8 cellular contexts compared by ENCODE assay signal in the genomic region with DNA sequence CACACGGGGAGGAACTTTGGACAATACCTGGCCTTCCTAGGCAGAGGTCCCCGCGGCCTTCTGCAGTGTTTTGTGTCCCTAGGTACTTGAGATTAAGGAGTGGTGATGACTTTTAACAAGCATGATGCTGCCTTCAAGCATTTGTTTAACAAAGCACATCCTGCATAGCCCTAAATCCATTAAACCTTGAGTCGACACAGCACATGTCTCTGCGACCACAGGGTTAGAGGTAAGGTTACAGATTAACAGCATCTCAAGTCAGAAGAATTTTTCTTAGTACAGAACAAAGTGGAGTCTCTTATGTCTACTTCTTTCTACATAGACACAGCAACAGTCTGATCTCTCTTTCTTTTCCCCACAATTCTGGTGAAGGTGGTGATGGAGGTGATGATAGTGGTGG.
A peak's percentile ranks its signal among the peaks of the same experiment; 100 is the strongest.
DNase-seq lines count a peak whose midpoint lies in the region; FAIRE-seq and TF ChIP-seq lines count a peak whose summit lies in the region.
"Not testable (repeated sequence)": the region's sequence is repeated elsewhere in the genome, so short reads cannot be mapped to it uniquely, and the experiment has no call there.

No MANE protein-coding gene starts in this region.

- not testable (repeated sequence) for H2BK5ac ChIP-seq in mesenchymal stem cell (ENCODE audit: low read depth, low read length, poor library complexity, severe bottlenecking)

- H3K4me1 Mint-ChIP-seq in HFFc6 (ENCODE audit: low read depth), result peaks cover 37% of the 10 kb centered on the region
- peaks cover 48% of the 10 kb centered on the region for H3K4me1 Mint-ChIP-seq in astrocyte (ENCODE audit: low read depth, unreplicated experiment)

- not testable (repeated sequence) for H3K9me3 ChIP-seq in astrocyte (ENCODE audit: insufficient read depth, low read depth, low read length); mesenchymal stem cell (ENCODE audit: control insufficient read depth, low read length); smooth muscle cell (replicated peaks; ENCODE audit: low read depth)

- not testable (repeated sequence) for H3K4me1 ChIP-seq in astrocyte (ENCODE audit: insufficient read depth, low read length); smooth muscle cell (ENCODE audit: low read depth)
- H3K4me1 ChIP-seq in mesenchymal stem cell (ENCODE audit: control insufficient read depth, insufficient read depth, low read depth, low read length), result peaks cover 23% of the 10 kb centered on the region

- H4K20me1 ChIP-seq in astrocyte (ENCODE audit: insufficient read depth, low read length) (peaks cover 97% of the 10 kb centered on the region), smooth muscle cell (ENCODE audit: low read depth) (peaks cover 100% of the 10 kb centered on the region)

- H2BK12ac ChIP-seq in mesenchymal stem cell (ENCODE audit: low read length in 2 of 2), result not testable (repeated sequence)

- H3K4me3 Mint-ChIP-seq in HFFc6; astrocyte (ENCODE audit: unreplicated experiment): not testable (repeated sequence)

- not testable (repeated sequence) for H3K4ac ChIP-seq in mesenchymal stem cell (ENCODE audit: low read depth in 1 of 2, low read length in 2 of 2)

- peak; percentile 17 for FAIRE-seq in astrocyte (lab: Jason Lieb, UNC)

- not testable (repeated sequence) for H4K8ac ChIP-seq in mesenchymal stem cell (ENCODE audit: low read length)

- H3K9ac ChIP-seq in astrocyte (ENCODE audit: low read length); mesenchymal stem cell (ENCODE audit: low read length); smooth muscle cell (ENCODE audit: low read depth): not testable (repeated sequence)

- H4K91ac ChIP-seq in mesenchymal stem cell (ENCODE audit: low read length), result not testable (repeated sequence)

- H3F3A ChIP-seq in smooth muscle cell (ENCODE audit: low read depth), result peaks cover 84% of the 10 kb centered on the region

- H3K27ac ChIP-seq in astrocyte (ENCODE audit: low read depth, low read length), result not testable (repeated sequence)
- H3K27ac ChIP-seq in mesenchymal stem cell (ENCODE audit: low read length, poor library complexity, severe bottlenecking) (peak overlapping the region; percentile 56), smooth muscle cell (ENCODE audit: low read depth) (peak overlapping the region; percentile 65)

- H2AFZ ChIP-seq in astrocyte (ENCODE audit: low read depth, low read length); mesenchymal stem cell (ENCODE audit: low read depth, low read length); smooth muscle cell (ENCODE audit: low read depth): not testable (repeated sequence)

- no CpG with 5 or more reads among the region's 5 CpGs for WGBS in mesenchymal stem cell
- WGBS in smooth muscle cell (ENCODE audit: low lambda C conversion rate), result 70% methylated on average over 5 of the region's 5 CpGs

- not testable (repeated sequence) for H3K14ac ChIP-seq in mesenchymal stem cell (ENCODE audit: low read length in 2 of 2)

- peaks cover 44% of the 10 kb centered on the region for H3K36me3 ChIP-seq in astrocyte (ENCODE audit: insufficient read depth, low read length)
- H3K36me3 ChIP-seq in mesenchymal stem cell (ENCODE audit: control insufficient read depth in 1 of 2, insufficient read depth in 2 of 2, low read depth in 1 of 2, low read length in 2 of 2), result peaks cover 47 to 76% of the 10 kb centered on the region in 2 experiments
- H3K36me3 ChIP-seq in smooth muscle cell (ENCODE audit: low read depth), result peaks cover 13% of the 10 kb centered on the region

- not testable (repeated sequence) for H3K23ac ChIP-seq in mesenchymal stem cell (ENCODE audit: low read length in 2 of 2)

- H2BK15ac ChIP-seq in mesenchymal stem cell (ENCODE audit: low read depth, poor library complexity, severe bottlenecking), result not testable (repeated sequence)

- peaks cover 12% of the 10 kb centered on the region; the same call in 1 of the 2 replicates for H3K9me3 Mint-ChIP-seq in HFFc6
- H3K9me3 Mint-ChIP-seq in astrocyte (ENCODE audit: unreplicated experiment), result not testable (repeated sequence)

- not testable (repeated sequence) for H3K27me3 ChIP-seq in astrocyte (ENCODE audit: insufficient read depth, low read length); mesenchymal stem cell (ENCODE audit: control insufficient read depth in 1 of 2, insufficient read depth in 1 of 2, low read length in 2 of 2); smooth muscle cell (ENCODE audit: low read depth)

- H2AK5ac ChIP-seq in mesenchymal stem cell (ENCODE audit: low read length, severe bottlenecking), result not testable (repeated sequence)

- H2BK120ac ChIP-seq in mesenchymal stem cell (ENCODE audit: low read depth, low read length), result not testable (repeated sequence)

- H3K79me2 ChIP-seq in astrocyte (ENCODE audit: insufficient read depth, low read length), result peaks cover 95% of the 10 kb centered on the region
- H3K79me2 ChIP-seq in smooth muscle cell (ENCODE audit: low read depth), result peaks cover 95% of the 10 kb centered on the region

- H3K27ac Mint-ChIP-seq in HFFc6 (peak overlapping the region; percentile 51), astrocyte (ENCODE audit: unreplicated experiment) (peak overlapping the region; percentile 64)

- H3K79me1 ChIP-seq in mesenchymal stem cell (replicated peaks; ENCODE audit: low read length, poor library complexity, severe bottlenecking), result peaks cover 31% of the 10 kb centered on the region

- not testable (repeated sequence) for H3K4me3 ChIP-seq in astrocyte (ENCODE audit: insufficient read depth, low read depth, low read length); choroid plexus epithelial cell (ENCODE audit: low read depth, low read length); mesenchymal stem cell (ENCODE audit: insufficient read depth in 1 of 2, low read depth in 1 of 2, low read length in 2 of 2); smooth muscle cell

- not testable (repeated sequence) for H3K18ac ChIP-seq in mesenchymal stem cell (ENCODE audit: low read depth in 1 of 2, low read length in 2 of 2)

- TF ChIP-seq CTCF in HFFc6 (IDR thresholded peaks at IDR 0.05); astrocyte (IDR thresholded peaks at IDR 0.05; ENCODE audit: insufficient read depth, low read depth, low read length); choroid plexus epithelial cell (conservative IDR thresholded peaks at IDR 0.05; ENCODE audit: low read depth, low read length); smooth muscle cell (IDR thresholded peaks at IDR 0.05; ENCODE audit: borderline replicate concordance, insufficient read depth, poor library complexity, severe bottlenecking): not testable (repeated sequence)

- DNase-seq in EH (ENCODE audit: low read depth) (peak; percentile 32), HFFc6 (peak; percentile 16), LHCN-M2 (ENCODE audit: low read depth) (peak; percentile 39), choroid plexus epithelial cell (ENCODE audit: low read depth) (peak; percentile 18), glomerular visceral epithelial cell (ENCODE audit: extremely low spot score) (peak; percentile 51), mesenchymal stem cell (peak; percentile 33)
- DNase-seq in astrocyte (ENCODE audit: low read depth); smooth muscle cell (lab: John Stamatoyannopoulos, UW; ENCODE audit: unreplicated experiment): not testable (repeated sequence)

- H3K36me3 Mint-ChIP-seq in HFFc6 (ENCODE audit: low read depth), result peaks cover 35% of the 10 kb centered on the region
- peaks cover 49% of the 10 kb centered on the region for H3K36me3 Mint-ChIP-seq in astrocyte (ENCODE audit: low read depth, unreplicated experiment)

- H3K4me2 ChIP-seq in astrocyte (ENCODE audit: low read length); smooth muscle cell: not testable (repeated sequence)
- H3K4me2 ChIP-seq in mesenchymal stem cell (ENCODE audit: low read length, poor library complexity, severe bottlenecking), result peak overlapping the region; percentile 1

- peaks cover 45% of the 10 kb centered on the region for H3K27me3 Mint-ChIP-seq in HFFc6 (ENCODE audit: insufficient read depth)
- not testable (repeated sequence) for H3K27me3 Mint-ChIP-seq in astrocyte (ENCODE audit: low read depth, unreplicated experiment)
